ENCODE assay signal across 1 cellular context in the genomic region with DNA sequence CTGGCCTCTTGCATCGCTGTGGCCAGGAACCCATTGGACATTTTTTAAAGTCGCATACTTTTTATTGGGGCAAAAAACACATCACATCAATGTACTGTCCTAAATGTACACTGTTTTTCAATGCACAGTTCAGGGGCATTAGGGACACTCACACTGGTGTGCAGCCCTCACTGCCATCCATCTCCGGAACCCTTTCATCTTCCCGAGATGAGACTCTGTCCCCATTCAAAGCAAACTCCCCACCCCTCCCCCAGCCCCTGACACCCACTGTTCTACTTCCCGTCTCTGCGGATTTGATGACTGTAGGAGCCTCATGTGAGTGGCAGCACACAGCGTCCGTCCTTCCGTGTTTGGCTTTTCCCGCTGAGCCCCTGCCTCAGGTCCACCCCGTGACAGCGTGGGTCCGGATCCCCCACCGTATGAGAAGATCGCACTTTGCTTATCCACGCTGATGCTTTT.
TF ChIP-seq lines count a peak whose summit lies in the region.

No MANE protein-coding gene starts in this region.

TF ChIP-seq in HepG2, 621 proteins besides CTCF, POLR2A, EP300 and RAD21 (continued from another document and continues in another):
- TF ChIP-seq DNMT3B (CRISPR knock-in tag; conservative IDR thresholded peaks at IDR 0.05) (peak; percentile 30; the same call in 1 of the 2 replicates), ZFP1 (CRISPR knock-in tag; IDR thresholded peaks at IDR 0.05) (peak; percentile 62), NFIC (IDR thresholded peaks at IDR 0.05; ENCODE audit: low read length) (no peak), LCORL (IDR thresholded peaks at IDR 0.05) (no peak), LCORL (CRISPR knock-in tag; IDR thresholded peaks at IDR 0.05) (peak; percentile 73), SP1 (IDR thresholded peaks at IDR 0.05) (no peak), SP1 (CRISPR knock-in tag; IDR thresholded peaks at IDR 0.05) (peak; percentile 24; the same call in 1 of the 2 replicates), POLR2AphosphoS2 (IDR thresholded peaks at IDR 0.05; ENCODE audit: low read depth, low read length) (no peak), GFI1 (CRISPR knock-in tag; IDR thresholded peaks at IDR 0.05; ENCODE audit: borderline replicate concordance) (peak; percentile 73; the same call in 1 of the 2 replicates), FOXA1 (IDR thresholded peaks at IDR 0.05) (no peak), FOXA1 (CRISPR knock-in tag; IDR thresholded peaks at IDR 0.05) (peak; percentile 27; the same call in 1 of the 2 replicates), HOXA7 (CRISPR knock-in tag; IDR thresholded peaks at IDR 0.05) (no peak), ZNF101 (CRISPR knock-in tag; IDR thresholded peaks at IDR 0.05; ENCODE audit: borderline replicate concordance, low read depth) (no peak), HDAC2 (CRISPR knock-in tag; IDR thresholded peaks at IDR 0.05) (peak; percentile 87), IRF2 (CRISPR knock-in tag; IDR thresholded peaks at IDR 0.05) (peak; percentile 53; the same call in 1 of the 2 replicates), HNRNPK (IDR thresholded peaks at IDR 0.05; ENCODE audit: low read depth, low read length, poor library complexity, severe bottlenecking) (peak; percentile 66), PITX1 (CRISPR knock-in tag; IDR thresholded peaks at IDR 0.05) (peak; percentile 65), ZNF790 (CRISPR knock-in tag; IDR thresholded peaks at IDR 0.05; ENCODE audit: borderline replicate concordance) (no peak), ZNF720 (CRISPR knock-in tag; IDR thresholded peaks at IDR 0.05) (no peak), ZNF850 (CRISPR knock-in tag; conservative IDR thresholded peaks at IDR 0.05) (no peak), KDM5A (IDR thresholded peaks at IDR 0.05; ENCODE audit: borderline replicate concordance, low read length) (no peak; the same call in 1 of the 2 replicates), NONO (IDR thresholded peaks at IDR 0.05) (no peak), NONO (CRISPR knock-in tag; conservative IDR thresholded peaks at IDR 0.05) (0 out of 2 replicates have a peak, but pooled peaks have one; percentile 7), MED1 (CRISPR knock-in tag; IDR thresholded peaks at IDR 0.05) (peak; percentile 93), KDM1A (CRISPR knock-in tag; IDR thresholded peaks at IDR 0.05) (peak; percentile 29; the same call in 1 of the 2 replicates), ISL2 (CRISPR knock-in tag; IDR thresholded peaks at IDR 0.05) (peak; percentile 68; the same call in 1 of the 2 replicates), NR2F2 (IDR thresholded peaks at IDR 0.05; ENCODE audit: borderline replicate concordance, low read depth) (peak; percentile 49; the same call in 1 of the 2 replicates), ELF1 (CRISPR knock-in tag; IDR thresholded peaks at IDR 0.05) (peak; percentile 84), HNF4A (CRISPR knock-in tag; IDR thresholded peaks at IDR 0.05) (peak; percentile 78), IKZF1 (IDR thresholded peaks at IDR 0.05) (no peak), TBP (CRISPR knock-in tag; IDR thresholded peaks at IDR 0.05) (no peak), NFYB (CRISPR knock-in tag; IDR thresholded peaks at IDR 0.05) (no peak), MEF2D (CRISPR knock-in tag; IDR thresholded peaks at IDR 0.05) (0 out of 2 replicates have a peak, but pooled peaks have one; percentile 38)
- TF ChIP-seq, protein P1, sequence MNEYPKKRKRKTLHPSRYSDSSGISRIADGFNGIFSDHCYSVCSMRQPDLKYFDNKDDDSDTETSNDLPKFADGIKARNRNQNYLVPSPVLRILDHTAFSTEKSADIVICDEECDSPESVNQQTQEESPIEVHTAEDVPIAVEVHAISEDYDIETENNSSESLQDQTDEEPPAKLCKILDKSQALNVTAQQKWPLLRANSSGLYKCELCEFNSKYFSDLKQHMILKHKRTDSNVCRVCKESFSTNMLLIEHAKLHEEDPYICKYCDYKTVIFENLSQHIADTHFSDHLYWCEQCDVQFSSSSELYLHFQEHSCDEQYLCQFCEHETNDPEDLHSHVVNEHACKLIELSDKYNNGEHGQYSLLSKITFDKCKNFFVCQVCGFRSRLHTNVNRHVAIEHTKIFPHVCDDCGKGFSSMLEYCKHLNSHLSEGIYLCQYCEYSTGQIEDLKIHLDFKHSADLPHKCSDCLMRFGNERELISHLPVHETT (CRISPR knock-in tag; conservative IDR thresholded peaks at IDR 0.05) = no peak; the same call in 1 of the 2 replicates
- TF ChIP-seq, protein P2, sequence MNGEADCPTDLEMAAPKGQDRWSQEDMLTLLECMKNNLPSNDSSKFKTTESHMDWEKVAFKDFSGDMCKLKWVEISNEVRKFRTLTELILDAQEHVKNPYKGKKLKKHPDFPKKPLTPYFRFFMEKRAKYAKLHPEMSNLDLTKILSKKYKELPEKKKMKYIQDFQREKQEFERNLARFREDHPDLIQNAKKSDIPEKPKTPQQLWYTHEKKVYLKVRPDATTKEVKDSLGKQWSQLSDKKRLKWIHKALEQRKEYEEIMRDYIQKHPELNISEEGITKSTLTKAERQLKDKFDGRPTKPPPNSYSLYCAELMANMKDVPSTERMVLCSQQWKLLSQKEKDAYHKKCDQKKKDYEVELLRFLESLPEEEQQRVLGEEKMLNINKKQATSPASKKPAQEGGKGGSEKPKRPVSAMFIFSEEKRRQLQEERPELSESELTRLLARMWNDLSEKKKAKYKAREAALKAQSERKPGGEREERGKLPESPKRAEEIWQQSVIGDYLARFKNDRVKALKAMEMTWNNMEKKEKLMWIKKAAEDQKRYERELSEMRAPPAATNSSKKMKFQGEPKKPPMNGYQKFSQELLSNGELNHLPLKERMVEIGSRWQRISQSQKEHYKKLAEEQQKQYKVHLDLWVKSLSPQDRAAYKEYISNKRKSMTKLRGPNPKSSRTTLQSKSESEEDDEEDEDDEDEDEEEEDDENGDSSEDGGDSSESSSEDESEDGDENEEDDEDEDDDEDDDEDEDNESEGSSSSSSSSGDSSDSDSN (CRISPR knock-in tag; IDR thresholded peaks at IDR 0.05) = no peak
- TF ChIP-seq, protein P3, sequence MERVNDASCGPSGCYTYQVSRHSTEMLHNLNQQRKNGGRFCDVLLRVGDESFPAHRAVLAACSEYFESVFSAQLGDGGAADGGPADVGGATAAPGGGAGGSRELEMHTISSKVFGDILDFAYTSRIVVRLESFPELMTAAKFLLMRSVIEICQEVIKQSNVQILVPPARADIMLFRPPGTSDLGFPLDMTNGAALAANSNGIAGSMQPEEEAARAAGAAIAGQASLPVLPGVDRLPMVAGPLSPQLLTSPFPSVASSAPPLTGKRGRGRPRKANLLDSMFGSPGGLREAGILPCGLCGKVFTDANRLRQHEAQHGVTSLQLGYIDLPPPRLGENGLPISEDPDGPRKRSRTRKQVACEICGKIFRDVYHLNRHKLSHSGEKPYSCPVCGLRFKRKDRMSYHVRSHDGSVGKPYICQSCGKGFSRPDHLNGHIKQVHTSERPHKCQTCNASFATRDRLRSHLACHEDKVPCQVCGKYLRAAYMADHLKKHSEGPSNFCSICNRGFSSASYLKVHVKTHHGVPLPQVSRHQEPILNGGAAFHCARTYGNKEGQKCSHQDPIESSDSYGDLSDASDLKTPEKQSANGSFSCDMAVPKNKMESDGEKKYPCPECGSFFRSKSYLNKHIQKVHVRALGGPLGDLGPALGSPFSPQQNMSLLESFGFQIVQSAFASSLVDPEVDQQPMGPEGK (CRISPR knock-in tag; IDR thresholded peaks at IDR 0.05) = peak; percentile 88
- TF ChIP-seq, protein P4, sequence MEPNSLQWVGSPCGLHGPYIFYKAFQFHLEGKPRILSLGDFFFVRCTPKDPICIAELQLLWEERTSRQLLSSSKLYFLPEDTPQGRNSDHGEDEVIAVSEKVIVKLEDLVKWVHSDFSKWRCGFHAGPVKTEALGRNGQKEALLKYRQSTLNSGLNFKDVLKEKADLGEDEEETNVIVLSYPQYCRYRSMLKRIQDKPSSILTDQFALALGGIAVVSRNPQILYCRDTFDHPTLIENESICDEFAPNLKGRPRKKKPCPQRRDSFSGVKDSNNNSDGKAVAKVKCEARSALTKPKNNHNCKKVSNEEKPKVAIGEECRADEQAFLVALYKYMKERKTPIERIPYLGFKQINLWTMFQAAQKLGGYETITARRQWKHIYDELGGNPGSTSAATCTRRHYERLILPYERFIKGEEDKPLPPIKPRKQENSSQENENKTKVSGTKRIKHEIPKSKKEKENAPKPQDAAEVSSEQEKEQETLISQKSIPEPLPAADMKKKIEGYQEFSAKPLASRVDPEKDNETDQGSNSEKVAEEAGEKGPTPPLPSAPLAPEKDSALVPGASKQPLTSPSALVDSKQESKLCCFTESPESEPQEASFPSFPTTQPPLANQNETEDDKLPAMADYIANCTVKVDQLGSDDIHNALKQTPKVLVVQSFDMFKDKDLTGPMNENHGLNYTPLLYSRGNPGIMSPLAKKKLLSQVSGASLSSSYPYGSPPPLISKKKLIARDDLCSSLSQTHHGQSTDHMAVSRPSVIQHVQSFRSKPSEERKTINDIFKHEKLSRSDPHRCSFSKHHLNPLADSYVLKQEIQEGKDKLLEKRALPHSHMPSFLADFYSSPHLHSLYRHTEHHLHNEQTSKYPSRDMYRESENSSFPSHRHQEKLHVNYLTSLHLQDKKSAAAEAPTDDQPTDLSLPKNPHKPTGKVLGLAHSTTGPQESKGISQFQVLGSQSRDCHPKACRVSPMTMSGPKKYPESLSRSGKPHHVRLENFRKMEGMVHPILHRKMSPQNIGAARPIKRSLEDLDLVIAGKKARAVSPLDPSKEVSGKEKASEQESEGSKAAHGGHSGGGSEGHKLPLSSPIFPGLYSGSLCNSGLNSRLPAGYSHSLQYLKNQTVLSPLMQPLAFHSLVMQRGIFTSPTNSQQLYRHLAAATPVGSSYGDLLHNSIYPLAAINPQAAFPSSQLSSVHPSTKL (CRISPR knock-in tag; IDR thresholded peaks at IDR 0.05) = peak; percentile 68
- TF ChIP-seq, protein P5, sequence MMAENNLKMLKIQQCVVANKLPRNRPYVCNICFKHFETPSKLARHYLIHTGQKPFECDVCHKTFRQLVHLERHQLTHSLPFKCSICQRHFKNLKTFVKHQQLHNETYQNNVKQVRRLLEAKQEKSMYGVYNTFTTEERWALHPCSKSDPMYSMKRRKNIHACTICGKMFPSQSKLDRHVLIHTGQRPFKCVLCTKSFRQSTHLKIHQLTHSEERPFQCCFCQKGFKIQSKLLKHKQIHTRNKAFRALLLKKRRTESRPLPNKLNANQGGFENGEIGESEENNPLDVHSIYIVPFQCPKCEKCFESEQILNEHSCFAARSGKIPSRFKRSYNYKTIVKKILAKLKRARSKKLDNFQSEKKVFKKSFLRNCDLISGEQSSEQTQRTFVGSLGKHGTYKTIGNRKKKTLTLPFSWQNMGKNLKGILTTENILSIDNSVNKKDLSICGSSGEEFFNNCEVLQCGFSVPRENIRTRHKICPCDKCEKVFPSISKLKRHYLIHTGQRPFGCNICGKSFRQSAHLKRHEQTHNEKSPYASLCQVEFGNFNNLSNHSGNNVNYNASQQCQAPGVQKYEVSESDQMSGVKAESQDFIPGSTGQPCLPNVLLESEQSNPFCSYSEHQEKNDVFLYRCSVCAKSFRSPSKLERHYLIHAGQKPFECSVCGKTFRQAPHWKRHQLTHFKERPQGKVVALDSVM (CRISPR knock-in tag; IDR thresholded peaks at IDR 0.05) = 0 out of 2 replicates have a peak, but pooled peaks have one; percentile 1
- TF ChIP-seq, protein P6, sequence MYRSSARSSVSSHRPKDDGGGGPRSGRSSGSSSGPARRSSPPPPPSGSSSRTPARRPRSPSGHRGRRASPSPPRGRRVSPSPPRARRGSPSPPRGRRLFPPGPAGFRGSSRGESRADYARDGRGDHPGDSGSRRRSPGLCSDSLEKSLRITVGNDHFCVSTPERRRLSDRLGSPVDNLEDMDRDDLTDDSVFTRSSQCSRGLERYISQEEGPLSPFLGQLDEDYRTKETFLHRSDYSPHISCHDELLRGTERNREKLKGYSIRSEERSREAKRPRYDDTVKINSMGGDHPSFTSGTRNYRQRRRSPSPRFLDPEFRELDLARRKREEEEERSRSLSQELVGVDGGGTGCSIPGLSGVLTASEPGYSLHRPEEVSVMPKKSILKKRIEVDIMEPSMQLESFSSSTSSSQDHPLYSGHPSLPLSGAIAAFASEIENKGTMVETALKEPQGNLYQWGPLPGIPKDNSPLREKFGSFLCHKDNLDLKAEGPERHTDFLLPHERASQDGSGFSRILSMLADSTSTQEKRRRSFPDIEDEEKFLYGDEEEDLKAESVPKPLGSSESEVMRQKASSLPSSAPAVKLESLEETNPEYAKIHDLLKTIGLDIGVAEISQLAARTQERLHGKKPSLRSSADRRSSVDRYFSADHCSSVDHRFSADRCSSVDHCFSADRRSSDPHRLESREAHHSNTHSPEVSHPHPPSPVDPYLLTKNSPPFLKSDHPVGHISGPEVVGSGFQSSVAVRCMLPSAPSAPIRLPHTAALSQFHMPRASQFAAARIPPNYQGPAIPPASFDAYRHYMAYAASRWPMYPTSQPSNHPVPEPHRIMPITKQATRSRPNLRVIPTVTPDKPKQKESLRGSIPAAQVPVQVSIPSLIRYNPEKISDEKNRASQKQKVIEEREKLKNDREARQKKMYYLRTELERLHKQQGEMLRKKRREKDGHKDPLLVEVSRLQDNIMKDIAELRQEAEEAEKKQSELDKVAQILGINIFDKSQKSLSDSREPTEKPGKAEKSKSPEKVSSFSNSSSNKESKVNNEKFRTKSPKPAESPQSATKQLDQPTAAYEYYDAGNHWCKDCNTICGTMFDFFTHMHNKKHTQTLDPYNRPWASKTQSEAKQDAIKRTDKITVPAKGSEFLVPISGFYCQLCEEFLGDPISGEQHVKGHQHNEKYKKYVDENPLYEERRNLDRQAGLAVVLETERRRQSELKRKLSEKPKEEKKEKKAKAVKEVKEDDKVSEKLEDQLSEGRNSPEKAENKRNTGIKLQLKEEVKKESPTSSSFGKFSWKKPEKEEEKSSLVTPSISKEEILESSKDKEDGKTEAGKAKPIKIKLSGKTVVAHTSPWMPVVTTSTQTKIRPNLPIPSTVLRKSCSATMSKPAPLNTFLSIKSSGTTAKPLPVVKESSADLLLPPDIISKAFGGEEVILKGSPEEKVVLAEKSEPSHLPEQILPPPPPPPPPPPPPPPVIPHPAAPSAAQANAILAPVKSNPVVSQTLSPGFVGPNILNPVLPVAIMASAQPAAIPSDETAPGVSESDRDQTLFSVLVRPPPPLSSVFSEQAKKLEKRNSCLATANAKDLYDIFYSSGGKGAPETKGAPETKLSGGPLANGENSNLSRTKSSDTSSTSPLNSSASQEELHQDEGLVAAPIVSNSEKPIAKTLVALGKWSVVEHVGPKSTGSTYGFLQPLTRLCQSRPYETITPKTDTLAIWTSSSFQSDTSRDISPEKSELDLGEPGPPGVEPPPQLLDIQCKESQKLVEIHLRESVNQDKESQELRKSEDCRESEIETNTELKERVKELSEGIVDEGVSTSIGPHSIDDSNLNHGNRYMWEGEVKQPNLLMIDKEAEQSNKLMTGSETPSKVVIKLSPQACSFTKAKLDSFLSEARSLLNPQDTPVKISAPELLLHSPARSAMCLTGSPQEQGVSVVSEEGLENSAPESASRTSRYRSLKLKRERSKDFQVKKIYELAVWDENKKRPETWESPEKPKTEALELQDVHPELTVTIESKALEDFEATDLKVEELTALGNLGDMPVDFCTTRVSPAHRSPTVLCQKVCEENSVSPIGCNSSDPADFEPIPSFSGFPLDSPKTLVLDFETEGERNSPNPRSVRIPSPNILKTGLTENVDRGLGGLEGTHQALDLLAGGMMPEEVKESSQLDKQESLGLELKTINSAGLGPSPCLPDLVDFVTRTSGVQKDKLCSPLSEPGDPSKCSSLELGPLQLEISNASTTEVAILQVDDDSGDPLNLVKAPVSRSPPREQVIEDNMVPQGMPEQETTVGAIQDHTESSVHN (CRISPR knock-in tag; IDR thresholded peaks at IDR 0.05) = no peak
